8 cellular contexts compared by ENCODE assay signal in genomic region chr1:153697191-153697872, GRCh38. TPM values are rescaled to one million over a fixed set of nuclear protein-coding genes. Genes with fewer than 3 reads are reported as not detected.
DNase-seq lines count a peak whose midpoint lies in the region; ATAC-seq, FAIRE-seq and TF ChIP-seq lines count a peak whose summit lies in the region.

No MANE protein-coding gene starts in this region.

- peak overlapping the region; percentile 94 for H2AFZ ChIP-seq in ACC112 (ENCODE audit: low read length, unreplicated experiment)
- peak overlapping the region; percentile 95 for H2AFZ ChIP-seq in neural progenitor cell (replicated peaks)

- no peak for FAIRE-seq in RCC 7860 (lab: Jason Lieb, UNC)

- H3F3A ChIP-seq in neural progenitor cell (ENCODE audit: low read depth) = peaks cover 9% of the 10 kb centered on the region

- peak; percentile 79 for DNase-seq in RCC 7860 (ENCODE audit: low spot score)
- DNase-seq in fibroblast of pulmonary artery (ENCODE audit: low read depth) = peak; percentile 97
- peak; percentile 21 for DNase-seq in neural progenitor cell (ENCODE audit: low spot score)
- DNase-seq in inferior parietal cortex (ENCODE audit: extremely low spot score) = no peak
- no peak for DNase-seq in G401 (ENCODE audit: low spot score)
- no peak for DNase-seq in effector memory CD4-positive, alpha-beta T cell

- in situ Hi-C loops in G401 (cut with HindIII; ENCODE audit: low sequenced_read_pairs) = no loop called here

- H3K4me1 Mint-ChIP-seq in neural progenitor cell = peaks cover 17% of the 10 kb centered on the region

- TF ChIP-seq CTCF in fibroblast of pulmonary artery (IDR thresholded peaks at IDR 0.05; ENCODE audit: low read length, missing control alignments) = no peak
- TF ChIP-seq CTCF in neural progenitor cell (IDR thresholded peaks at IDR 0.05) = no peak

- H3K9me3 ChIP-seq in neural progenitor cell (ENCODE audit: low read depth) = no peaks in the 10 kb centered on the region
- H3K9me3 ChIP-seq in effector memory CD4-positive, alpha-beta T cell (ENCODE audit: control insufficient read depth, low read length) = no peaks in the 10 kb centered on the region

- H4K20me1 ChIP-seq in neural progenitor cell (ENCODE audit: low read depth) = no peaks in the 10 kb centered on the region

- H3K36me3 ChIP-seq in ACC112 (ENCODE audit: insufficient read depth, low read length) = no peaks in the 10 kb centered on the region
- no peaks in the 10 kb centered on the region for H3K36me3 ChIP-seq in neural progenitor cell
- no peaks in the 10 kb centered on the region for H3K36me3 ChIP-seq in effector memory CD4-positive, alpha-beta T cell (ENCODE audit: control insufficient read depth, insufficient read depth, low read length)

- no peaks in the 10 kb centered on the region for H3K9me3 Mint-ChIP-seq in neural progenitor cell

- no peaks in the 10 kb centered on the region for H3K79me2 ChIP-seq in ACC112 (ENCODE audit: control insufficient read depth, insufficient read depth, low read length, unreplicated experiment)
- H3K79me2 ChIP-seq in neural progenitor cell (ENCODE audit: low read depth) = no peaks in the 10 kb centered on the region

- H3K27ac ChIP-seq in ACC112 (ENCODE audit: low read depth, low read length) (peak overlapping the region; percentile 12; the same call in 1 of the 2 replicates), neural progenitor cell (no peak overlapping the region)
- H3K27ac ChIP-seq in effector memory CD4-positive, alpha-beta T cell (ENCODE audit: insufficient read depth, low read length, poor library complexity, severe bottlenecking) = no peak overlapping the region

- H3K27me3 Mint-ChIP-seq in neural progenitor cell (ENCODE audit: insufficient read depth, low read depth) = peaks cover 2% of the 10 kb centered on the region

- no peak overlapping the region for H3K9ac ChIP-seq in neural progenitor cell

- no peak for ATAC-seq in HG03442 (IDR thresholded peaks at IDR 0.05; ENCODE audit: unreplicated experiment)

- H3K4me3 ChIP-seq in ACC112 (ENCODE audit: low read depth, low read length) (no peak overlapping the region), fibroblast of pulmonary artery (replicated peaks; ENCODE audit: low read depth, low read length) (no peak overlapping the region), neural progenitor cell (no peak overlapping the region)
- no peak overlapping the region for H3K4me3 ChIP-seq in effector memory CD4-positive, alpha-beta T cell (ENCODE audit: insufficient read depth, low read depth, low read length, poor library complexity, severe bottlenecking)

- H3K27ac Mint-ChIP-seq in neural progenitor cell = peak overlapping the region; percentile 25

- no peaks in the 10 kb centered on the region for H3K36me3 Mint-ChIP-seq in neural progenitor cell

- H3K4me3 Mint-ChIP-seq in neural progenitor cell = no peak overlapping the region

- no peak overlapping the region for H3K4me2 ChIP-seq in neural progenitor cell

- no peaks in the 10 kb centered on the region for H3K27me3 ChIP-seq in ACC112 (ENCODE audit: insufficient read depth, low read length)
- H3K27me3 ChIP-seq in neural progenitor cell = no peaks in the 10 kb centered on the region
- no peaks in the 10 kb centered on the region for H3K27me3 ChIP-seq in effector memory CD4-positive, alpha-beta T cell (replicated peaks; ENCODE audit: control insufficient read depth, insufficient read depth, low read length, poor library complexity, severe bottlenecking)

- H3K4me1 ChIP-seq in ACC112 (ENCODE audit: control insufficient read depth, insufficient read depth, low read length, unreplicated experiment) = peaks cover 26% of the 10 kb centered on the region
- H3K4me1 ChIP-seq in neural progenitor cell = peaks cover 19% of the 10 kb centered on the region
- no peaks in the 10 kb centered on the region for H3K4me1 ChIP-seq in effector memory CD4-positive, alpha-beta T cell (ENCODE audit: control insufficient read depth, insufficient read depth, low read length, poor library complexity, severe bottlenecking)

RNA-seq across cellular contexts. Expression of gene NPR1, which starts 18.8 kb away (rescaled TPM):
- total RNA-seq in neural progenitor cell (ENCODE audit: low replicate concordance) = 0.19 and 0.84 TPM in 2 replicates
- 0.12 TPM in 1 of 2 replicates, not detected in the other for total RNA-seq in G401 (2014; rRNA removed; shearing (Covaris generic))

RNA-seq across cellular contexts. Expression of gene ILF2, which starts 26.5 kb away (rescaled TPM):
- total RNA-seq in neural progenitor cell (ENCODE audit: low replicate concordance) = 474 and 475 TPM in 2 replicates
- 289 and 376 TPM in 2 replicates for total RNA-seq in G401 (2014; rRNA removed; shearing (Covaris generic))

RNA-seq across cellular contexts. Expression of gene INTS3, which starts 30.5 kb away (rescaled TPM):
- total RNA-seq in neural progenitor cell (ENCODE audit: low replicate concordance) = 45.1 and 58.8 TPM in 2 replicates
- total RNA-seq in G401 (2014; rRNA removed; shearing (Covaris generic)) = 20.7 and 21.1 TPM in 2 replicates

RNA-seq across cellular contexts. Expression of gene SNAPIN, which starts 38.8 kb away (rescaled TPM):
- total RNA-seq in neural progenitor cell (ENCODE audit: low replicate concordance) = 50.1 and 52.4 TPM in 2 replicates
- 49.8 and 58.2 TPM in 2 replicates for total RNA-seq in G401 (2014; rRNA removed; shearing (Covaris generic))

Comparison
In these comparisons a context has a peak if more than half of its experiments do, and no peak if none do; other contexts are left out.
1. DNase-seq: peak in RCC 7860 (single experiment), fibroblast of pulmonary artery (single experiment) and neural progenitor cell (single experiment); none in inferior parietal cortex (single experiment), G401 (single experiment) and effector memory CD4-positive, alpha-beta T cell (0 of 3).